ENCODE assay signal across 1 cellular context in genomic region chr17:68198931-68199836, GRCh38.
A peak's percentile ranks its signal among the peaks of the same experiment; 100 is the strongest.
TF ChIP-seq lines count a peak whose summit lies in the region.

No MANE protein-coding gene starts in this region.

TF ChIP-seq in HepG2, 621 proteins besides CTCF, POLR2A, EP300 and RAD21 (continued from another document and continues in another):
- TF ChIP-seq UBTF (CRISPR knock-in tag; IDR thresholded peaks at IDR 0.05): peak; percentile 22; the same call in 1 of the 2 replicates
- no peak for TF ChIP-seq ZNF205 (CRISPR knock-in tag; IDR thresholded peaks at IDR 0.05)
- no peak for TF ChIP-seq SKI (IDR thresholded peaks at IDR 0.05; ENCODE audit: partially characterized antibody)
- TF ChIP-seq, protein P1, sequence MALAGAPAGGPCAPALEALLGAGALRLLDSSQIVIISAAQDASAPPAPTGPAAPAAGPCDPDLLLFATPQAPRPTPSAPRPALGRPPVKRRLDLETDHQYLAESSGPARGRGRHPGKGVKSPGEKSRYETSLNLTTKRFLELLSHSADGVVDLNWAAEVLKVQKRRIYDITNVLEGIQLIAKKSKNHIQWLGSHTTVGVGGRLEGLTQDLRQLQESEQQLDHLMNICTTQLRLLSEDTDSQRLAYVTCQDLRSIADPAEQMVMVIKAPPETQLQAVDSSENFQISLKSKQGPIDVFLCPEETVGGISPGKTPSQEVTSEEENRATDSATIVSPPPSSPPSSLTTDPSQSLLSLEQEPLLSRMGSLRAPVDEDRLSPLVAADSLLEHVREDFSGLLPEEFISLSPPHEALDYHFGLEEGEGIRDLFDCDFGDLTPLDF (CRISPR knock-in tag; IDR thresholded peaks at IDR 0.05): no peak
- TF ChIP-seq, protein P2, sequence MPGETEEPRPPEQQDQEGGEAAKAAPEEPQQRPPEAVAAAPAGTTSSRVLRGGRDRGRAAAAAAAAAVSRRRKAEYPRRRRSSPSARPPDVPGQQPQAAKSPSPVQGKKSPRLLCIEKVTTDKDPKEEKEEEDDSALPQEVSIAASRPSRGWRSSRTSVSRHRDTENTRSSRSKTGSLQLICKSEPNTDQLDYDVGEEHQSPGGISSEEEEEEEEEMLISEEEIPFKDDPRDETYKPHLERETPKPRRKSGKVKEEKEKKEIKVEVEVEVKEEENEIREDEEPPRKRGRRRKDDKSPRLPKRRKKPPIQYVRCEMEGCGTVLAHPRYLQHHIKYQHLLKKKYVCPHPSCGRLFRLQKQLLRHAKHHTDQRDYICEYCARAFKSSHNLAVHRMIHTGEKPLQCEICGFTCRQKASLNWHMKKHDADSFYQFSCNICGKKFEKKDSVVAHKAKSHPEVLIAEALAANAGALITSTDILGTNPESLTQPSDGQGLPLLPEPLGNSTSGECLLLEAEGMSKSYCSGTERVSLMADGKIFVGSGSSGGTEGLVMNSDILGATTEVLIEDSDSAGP (CRISPR knock-in tag; IDR thresholded peaks at IDR 0.05; ENCODE audit: borderline replicate concordance): no peak
- no peak for TF ChIP-seq ZNF264 (CRISPR knock-in tag; IDR thresholded peaks at IDR 0.05)
- TF ChIP-seq, protein P3, sequence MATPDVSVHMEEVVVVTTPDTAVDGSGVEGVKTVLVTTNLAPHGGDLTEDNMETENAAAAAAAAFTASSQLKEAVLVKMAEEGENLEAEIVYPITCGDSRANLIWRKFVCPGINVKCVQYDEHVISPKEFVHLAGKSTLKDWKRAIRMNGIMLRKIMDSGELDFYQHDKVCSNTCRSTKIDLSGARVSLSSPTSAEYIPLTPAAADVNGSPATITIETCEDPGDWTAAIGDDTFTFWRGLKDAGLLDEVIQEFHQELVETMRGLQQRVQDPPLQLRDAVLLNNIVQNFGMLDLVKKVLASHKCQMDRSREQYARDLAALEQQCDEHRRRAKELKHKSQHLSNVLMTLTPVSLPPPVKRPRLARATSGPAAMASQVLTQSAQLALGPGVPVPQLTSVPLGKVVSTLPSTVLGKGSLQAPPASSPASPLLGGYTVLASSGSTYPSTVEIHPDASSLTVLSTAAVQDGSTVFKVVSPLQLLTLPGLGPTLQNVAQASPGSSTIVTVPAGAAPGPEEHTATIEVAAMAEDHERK (CRISPR knock-in tag; IDR thresholded peaks at IDR 0.05; ENCODE audit: low read depth): no peak
- peak; percentile 33 for TF ChIP-seq HNRNPLL (IDR thresholded peaks at IDR 0.05; ENCODE audit: low read depth, low read length, poor library complexity, severe bottlenecking)
- TF ChIP-seq, protein P4, sequence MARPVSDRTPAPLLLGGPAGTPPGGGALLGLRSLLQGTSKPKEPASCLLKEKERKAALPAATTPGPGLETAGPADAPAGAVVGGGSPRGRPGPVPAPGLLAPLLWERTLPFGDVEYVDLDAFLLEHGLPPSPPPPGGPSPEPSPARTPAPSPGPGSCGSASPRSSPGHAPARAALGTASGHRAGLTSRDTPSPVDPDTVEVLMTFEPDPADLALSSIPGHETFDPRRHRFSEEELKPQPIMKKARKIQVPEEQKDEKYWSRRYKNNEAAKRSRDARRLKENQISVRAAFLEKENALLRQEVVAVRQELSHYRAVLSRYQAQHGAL (CRISPR knock-in tag; IDR thresholded peaks at IDR 0.05; ENCODE audit: not compliant biosample characterization): no peak
- peak; percentile 91 for TF ChIP-seq ZNF777 (CRISPR knock-in tag; IDR thresholded peaks at IDR 0.05)
- TF ChIP-seq, protein P5, sequence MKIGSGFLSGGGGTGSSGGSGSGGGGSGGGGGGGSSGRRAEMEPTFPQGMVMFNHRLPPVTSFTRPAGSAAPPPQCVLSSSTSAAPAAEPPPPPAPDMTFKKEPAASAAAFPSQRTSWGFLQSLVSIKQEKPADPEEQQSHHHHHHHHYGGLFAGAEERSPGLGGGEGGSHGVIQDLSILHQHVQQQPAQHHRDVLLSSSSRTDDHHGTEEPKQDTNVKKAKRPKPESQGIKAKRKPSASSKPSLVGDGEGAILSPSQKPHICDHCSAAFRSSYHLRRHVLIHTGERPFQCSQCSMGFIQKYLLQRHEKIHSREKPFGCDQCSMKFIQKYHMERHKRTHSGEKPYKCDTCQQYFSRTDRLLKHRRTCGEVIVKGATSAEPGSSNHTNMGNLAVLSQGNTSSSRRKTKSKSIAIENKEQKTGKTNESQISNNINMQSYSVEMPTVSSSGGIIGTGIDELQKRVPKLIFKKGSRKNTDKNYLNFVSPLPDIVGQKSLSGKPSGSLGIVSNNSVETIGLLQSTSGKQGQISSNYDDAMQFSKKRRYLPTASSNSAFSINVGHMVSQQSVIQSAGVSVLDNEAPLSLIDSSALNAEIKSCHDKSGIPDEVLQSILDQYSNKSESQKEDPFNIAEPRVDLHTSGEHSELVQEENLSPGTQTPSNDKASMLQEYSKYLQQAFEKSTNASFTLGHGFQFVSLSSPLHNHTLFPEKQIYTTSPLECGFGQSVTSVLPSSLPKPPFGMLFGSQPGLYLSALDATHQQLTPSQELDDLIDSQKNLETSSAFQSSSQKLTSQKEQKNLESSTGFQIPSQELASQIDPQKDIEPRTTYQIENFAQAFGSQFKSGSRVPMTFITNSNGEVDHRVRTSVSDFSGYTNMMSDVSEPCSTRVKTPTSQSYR (CRISPR knock-in tag; IDR thresholded peaks at IDR 0.05; ENCODE audit: borderline replicate concordance): no peak
- TF ChIP-seq RBM22 (optimal IDR thresholded peaks at IDR 0.05; ENCODE audit: low read length): no peak
- 0 out of 2 replicates have a peak, but pooled peaks have one; percentile 26 for TF ChIP-seq RNF2 (conservative IDR thresholded peaks at IDR 0.05; ENCODE audit: low read depth)
- no peak for TF ChIP-seq ZBTB20 (CRISPR knock-in tag; IDR thresholded peaks at IDR 0.05; ENCODE audit: borderline replicate concordance, low read depth)
- TF ChIP-seq IKZF1 (IDR thresholded peaks at IDR 0.05): no peak
- TF ChIP-seq ZNF768 (CRISPR knock-in tag; IDR thresholded peaks at IDR 0.05): 0 out of 2 replicates have a peak, but pooled peaks have one; percentile 17
- TF ChIP-seq REL (CRISPR knock-in tag; conservative IDR thresholded peaks at IDR 0.05): no peak
- TF ChIP-seq, protein P6, sequence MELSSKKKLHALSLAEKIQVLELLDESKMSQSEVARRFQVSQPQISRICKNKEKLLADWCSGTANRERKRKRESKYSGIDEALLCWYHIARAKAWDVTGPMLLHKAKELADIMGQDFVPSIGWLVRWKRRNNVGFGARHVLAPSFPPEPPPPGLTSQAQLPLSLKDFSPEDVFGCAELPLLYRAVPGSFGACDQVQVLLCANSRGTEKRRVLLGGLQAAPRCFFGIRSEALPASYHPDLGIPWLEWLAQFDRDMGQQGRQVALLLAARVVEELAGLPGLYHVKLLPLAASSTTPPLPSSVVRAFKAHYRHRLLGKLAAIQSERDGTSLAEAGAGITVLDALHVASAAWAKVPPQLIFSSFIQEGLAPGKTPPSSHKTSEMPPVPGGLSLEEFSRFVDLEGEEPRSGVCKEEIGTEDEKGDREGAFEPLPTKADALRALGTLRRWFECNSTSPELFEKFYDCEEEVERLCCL (CRISPR knock-in tag; IDR thresholded peaks at IDR 0.05; ENCODE audit: borderline replicate concordance): no peak
- TF ChIP-seq NR3C1 (CRISPR knock-in tag; IDR thresholded peaks at IDR 0.05): no peak
- 0 out of 2 replicates have a peak, but pooled peaks have one; percentile 48 for TF ChIP-seq ZNF546 (CRISPR knock-in tag; conservative IDR thresholded peaks at IDR 0.05)
- TF ChIP-seq, protein P7, sequence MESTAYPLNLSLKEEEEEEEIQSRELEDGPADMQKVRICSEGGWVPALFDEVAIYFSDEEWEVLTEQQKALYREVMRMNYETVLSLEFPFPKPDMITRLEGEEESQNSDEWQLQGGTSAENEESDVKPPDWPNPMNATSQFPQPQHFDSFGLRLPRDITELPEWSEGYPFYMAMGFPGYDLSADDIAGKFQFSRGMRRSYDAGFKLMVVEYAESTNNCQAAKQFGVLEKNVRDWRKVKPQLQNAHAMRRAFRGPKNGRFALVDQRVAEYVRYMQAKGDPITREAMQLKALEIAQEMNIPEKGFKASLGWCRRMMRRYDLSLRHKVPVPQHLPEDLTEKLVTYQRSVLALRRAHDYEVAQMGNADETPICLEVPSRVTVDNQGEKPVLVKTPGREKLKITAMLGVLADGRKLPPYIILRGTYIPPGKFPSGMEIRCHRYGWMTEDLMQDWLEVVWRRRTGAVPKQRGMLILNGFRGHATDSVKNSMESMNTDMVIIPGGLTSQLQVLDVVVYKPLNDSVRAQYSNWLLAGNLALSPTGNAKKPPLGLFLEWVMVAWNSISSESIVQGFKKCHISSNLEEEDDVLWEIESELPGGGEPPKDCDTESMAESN (CRISPR knock-in tag; conservative IDR thresholded peaks at IDR 0.05): 0 out of 2 replicates have a peak, but pooled peaks have one; percentile 63
- no peak for TF ChIP-seq ZBTB37 (CRISPR knock-in tag; IDR thresholded peaks at IDR 0.05)
- no peak for TF ChIP-seq ARID2 (CRISPR knock-in tag; IDR thresholded peaks at IDR 0.05; ENCODE audit: borderline replicate concordance)
- TF ChIP-seq ZNF557 (CRISPR knock-in tag; IDR thresholded peaks at IDR 0.05): no peak
- no peak for TF ChIP-seq ZNF616 (CRISPR knock-in tag; IDR thresholded peaks at IDR 0.05; ENCODE audit: low read depth)
- 0 out of 2 replicates have a peak, but pooled peaks have one; percentile 56 for TF ChIP-seq CENPT (CRISPR knock-in tag; IDR thresholded peaks at IDR 0.05; ENCODE audit: low read depth)
- TF ChIP-seq BHLHE40 (IDR thresholded peaks at IDR 0.05; ENCODE audit: low read length): 0 out of 2 replicates have a peak, but pooled peaks have one; percentile 27
- TF ChIP-seq, protein P8, sequence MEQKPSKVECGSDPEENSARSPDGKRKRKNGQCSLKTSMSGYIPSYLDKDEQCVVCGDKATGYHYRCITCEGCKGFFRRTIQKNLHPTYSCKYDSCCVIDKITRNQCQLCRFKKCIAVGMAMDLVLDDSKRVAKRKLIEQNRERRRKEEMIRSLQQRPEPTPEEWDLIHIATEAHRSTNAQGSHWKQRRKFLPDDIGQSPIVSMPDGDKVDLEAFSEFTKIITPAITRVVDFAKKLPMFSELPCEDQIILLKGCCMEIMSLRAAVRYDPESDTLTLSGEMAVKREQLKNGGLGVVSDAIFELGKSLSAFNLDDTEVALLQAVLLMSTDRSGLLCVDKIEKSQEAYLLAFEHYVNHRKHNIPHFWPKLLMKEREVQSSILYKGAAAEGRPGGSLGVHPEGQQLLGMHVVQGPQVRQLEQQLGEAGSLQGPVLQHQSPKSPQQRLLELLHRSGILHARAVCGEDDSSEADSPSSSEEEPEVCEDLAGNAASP (CRISPR knock-in tag; IDR thresholded peaks at IDR 0.05; ENCODE audit: borderline replicate concordance): no peak
- TF ChIP-seq ZNF567 (CRISPR knock-in tag; IDR thresholded peaks at IDR 0.05; ENCODE audit: borderline replicate concordance): no peak
- no peak for TF ChIP-seq CSRNP2 (CRISPR knock-in tag; conservative IDR thresholded peaks at IDR 0.05; ENCODE audit: low read depth)
- TF ChIP-seq ARNT2 (CRISPR knock-in tag; IDR thresholded peaks at IDR 0.05; ENCODE audit: low read depth): 0 out of 2 replicates have a peak, but pooled peaks have one; percentile 36
- no peak for TF ChIP-seq ZNF512B (CRISPR knock-in tag; IDR thresholded peaks at IDR 0.05; ENCODE audit: borderline replicate concordance)
- TF ChIP-seq ZNF678 (CRISPR knock-in tag; IDR thresholded peaks at IDR 0.05): no peak
